Comparison of ENCODE assay signal across 8 cellular contexts in the genomic region with DNA sequence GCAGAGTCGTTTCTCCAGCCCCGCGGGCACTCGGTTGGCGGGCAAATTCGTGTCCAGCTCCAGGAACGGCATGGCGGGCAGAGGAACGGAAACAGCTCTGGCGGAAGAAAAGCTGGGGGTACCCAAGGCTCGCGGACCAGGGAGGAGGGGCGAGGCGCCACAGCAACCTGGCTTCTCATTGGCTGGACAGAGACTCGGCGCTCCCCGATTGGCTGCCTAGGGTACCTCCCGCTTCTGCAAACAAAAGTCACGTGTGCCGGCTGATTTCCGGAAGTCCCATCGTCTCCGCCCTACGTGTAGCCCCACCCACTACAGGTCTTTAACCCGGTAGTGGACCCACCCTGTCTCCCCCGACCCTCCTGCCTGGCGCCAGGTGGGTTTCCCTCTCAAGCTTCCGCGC. TPM values are rescaled to one million over a fixed set of nuclear protein-coding genes. Genes with fewer than 3 reads are reported as not detected.
DNase-seq lines count a peak whose midpoint lies in the region; ATAC-seq and TF ChIP-seq lines count a peak whose summit lies in the region.
"Not testable (repeated sequence)": the region's sequence is repeated elsewhere in the genome, so short reads cannot be mapped to it uniquely, and the experiment has no call there.

A gene (minus strand): TSS at position 99 of the 400 bp plus-strand sequence. CDS start 27 bp downstream, at position 72.

- H2AK9ac ChIP-seq in IMR-90 (replicated peaks; ENCODE audit: low read depth, low read length, poor library complexity) = not testable (repeated sequence)

- H3K4ac ChIP-seq in IMR-90 (ENCODE audit: low read depth, low read length) = not testable (repeated sequence)

- TF ChIP-seq CTCF in Calu3 (IDR thresholded peaks at IDR 0.05; ENCODE audit: unreplicated experiment); IMR-90 (conservative IDR thresholded peaks at IDR 0.05; ENCODE audit: low read depth, low read length); esophagus muscularis mucosa (IDR thresholded peaks at IDR 0.05): not testable (repeated sequence)

- not testable (repeated sequence) for H4K20me1 ChIP-seq in IMR-90 (ENCODE audit: insufficient read depth, low read length)

- not testable (repeated sequence) for H3K4me2 ChIP-seq in IMR-90 (ENCODE audit: low read depth, low read length)

- H3K4me1 ChIP-seq in IMR-90 (ENCODE audit: control insufficient read depth, insufficient read depth, low read length) = not testable (repeated sequence)
- H3K4me1 ChIP-seq in esophagus muscularis mucosa = peaks cover 0 to 18% (median 12%) of the 10 kb centered on the region in 4 donors

- H3K27me3 Mint-ChIP-seq in Calu3 (ENCODE audit: unreplicated experiment); activated T-cell treated with anti-CD3 and anti-CD28 coated beads, Interleukin-2, amount 50 U/mL, for 72 hours (ENCODE audit: low read depth); stimulated activated naive B cell treated with anti-CD40 and anti-IgM and Interleukin-4, amounts not matched to agents 10 μg/mL and 1 μg/mL and 100 μg/mL, for 72 hours: not testable (repeated sequence)

- not testable (repeated sequence) for H4K5ac ChIP-seq in IMR-90 (ENCODE audit: low read depth, low read length)

- not testable (repeated sequence) for H2AK5ac ChIP-seq in IMR-90 (ENCODE audit: low read depth, low read length)

- not testable (repeated sequence) for H3K18ac ChIP-seq in IMR-90 (ENCODE audit: low read depth, low read length)

- H3K36me3 ChIP-seq in IMR-90 (ENCODE audit: control insufficient read depth, insufficient read depth, low read length) (peaks cover 17% of the 10 kb centered on the region), esophagus muscularis mucosa (peaks cover 15 to 27% (median 26%) of the 10 kb centered on the region in 4 donors)

- dilution Hi-C loops in IMR-90 (cut with HindIII; ENCODE audit: low sequenced_read_pairs, unreplicated experiment) = not testable (repeated sequence)

- not testable (repeated sequence) for H3K56ac ChIP-seq in IMR-90 (ENCODE audit: extremely low read depth, insufficient read depth, low read length)

- CTCF ChIA-PET in Calu3 (lab: Charles Lee); IMR-90 (lab: Yijun Ruan, JAX): not testable (repeated sequence)

- H3K23ac ChIP-seq in IMR-90 (ENCODE audit: low read depth, low read length) = not testable (repeated sequence)

- not testable (repeated sequence) for H3K9me1 ChIP-seq in IMR-90 (ENCODE audit: insufficient read depth, low read length)

- H3K4me3 ChIP-seq in IMR-90 (ENCODE audit: insufficient read depth, low read depth, low read length) = not testable (repeated sequence)
- H3K4me3 ChIP-seq in esophagus muscularis mucosa = peak within 1 kb of the TSS in 1 of 4 donors; percentile 24

- H4K91ac ChIP-seq in IMR-90 (ENCODE audit: insufficient read depth, low read depth, low read length) = not testable (repeated sequence)

- not testable (repeated sequence) for H2AFZ ChIP-seq in IMR-90 (replicated peaks; ENCODE audit: low read length, poor library complexity)

- not testable (repeated sequence) for H2BK120ac ChIP-seq in IMR-90 (ENCODE audit: low read depth, low read length)

- not testable (repeated sequence) for H3K27ac Mint-ChIP-seq in Calu3 (ENCODE audit: unreplicated experiment); activated T-cell treated with anti-CD3 and anti-CD28 coated beads, Interleukin-2, amount 50 U/mL, for 72 hours; stimulated activated naive B cell treated with anti-CD40 and anti-IgM and Interleukin-4, amounts not matched to agents 10 μg/mL and 1 μg/mL and 100 μg/mL, for 72 hours

- not testable (repeated sequence) for H3K4me3 Mint-ChIP-seq in Calu3 (ENCODE audit: low read depth, unreplicated experiment); activated T-cell treated with anti-CD3 and anti-CD28 coated beads, Interleukin-2, amount 50 U/mL, for 72 hours; stimulated activated naive B cell treated with anti-CD40 and anti-IgM and Interleukin-4, amounts not matched to agents 10 μg/mL and 1 μg/mL and 100 μg/mL, for 72 hours

- H3K4me1 Mint-ChIP-seq in Calu3 (ENCODE audit: low read depth, unreplicated experiment) = peaks cover 23% of the 10 kb centered on the region
- peaks cover 23% of the 10 kb centered on the region for H3K4me1 Mint-ChIP-seq in activated T-cell treated with anti-CD3 and anti-CD28 coated beads, Interleukin-2, amount 50 U/mL, for 72 hours (ENCODE audit: low read depth)
- H3K4me1 Mint-ChIP-seq in stimulated activated naive B cell treated with anti-CD40 and anti-IgM and Interleukin-4, amounts not matched to agents 10 μg/mL and 1 μg/mL and 100 μg/mL, for 72 hours = peaks cover 13 to 23% of the 10 kb centered on the region in 2 donors

- BruUV-seq in Calu3 (replicated peaks; lab: Mats Ljungman, UMichigan); IMR-90 (replicated peaks; lab: Mats Ljungman, UMichigan): not testable (repeated sequence)

- not testable (repeated sequence) for H2BK15ac ChIP-seq in IMR-90 (ENCODE audit: low read depth, low read length)

- H3K36me3 Mint-ChIP-seq in Calu3 (ENCODE audit: insufficient read depth, unreplicated experiment) = peaks cover 22% of the 10 kb centered on the region
- H3K36me3 Mint-ChIP-seq in activated T-cell treated with anti-CD3 and anti-CD28 coated beads, Interleukin-2, amount 50 U/mL, for 72 hours (ENCODE audit: insufficient read depth in 2 of 2) = peaks cover 6 to 11% of the 10 kb centered on the region in 2 donors
- peaks cover 18 to 26% of the 10 kb centered on the region in 2 donors for H3K36me3 Mint-ChIP-seq in stimulated activated naive B cell treated with anti-CD40 and anti-IgM and Interleukin-4, amounts not matched to agents 10 μg/mL and 1 μg/mL and 100 μg/mL, for 72 hours

- not testable (repeated sequence) for H4K8ac ChIP-seq in IMR-90 (ENCODE audit: low read depth in 2 of 2, low read length in 2 of 2)

- POLR2A ChIA-PET in IMR-90 (lab: Charles Lee; ENCODE audit: unreplicated experiment) = not testable (repeated sequence)

- in situ Hi-C loops in IMR-90 (cut with MboI; ENCODE audit: low sequenced_read_pairs) = not testable (repeated sequence)

- H2BK5ac ChIP-seq in IMR-90 (ENCODE audit: low read depth, low read length, poor library complexity, severe bottlenecking) = not testable (repeated sequence)

- DNase-seq in Calu3; IMR-90; activated T-cell treated with anti-CD3 and anti-CD28 coated beads, Interleukin-2, amount 50 U/mL, for 72 hours; esophagus muscularis mucosa (ENCODE audit: extremely low spot score); lung microvascular endothelial cell (ENCODE audit: low read depth in 2 of 2); stimulated activated naive B cell treated with anti-CD40 and anti-IgM and Interleukin-4, amounts not matched to agents 10 μg/mL and 1 μg/mL and 100 μg/mL, for 72 hours: not testable (repeated sequence)

- peak; percentile 88 for ATAC-seq in GM21360 (IDR thresholded peaks at IDR 0.05; ENCODE audit: unreplicated experiment)
- peak; percentile 80 for ATAC-seq in HG02938 (IDR thresholded peaks at IDR 0.05; ENCODE audit: unreplicated experiment)
- ATAC-seq in IMR-90 (ENCODE audit: low read depth) = peak; percentile 95
- peak; percentile 94 to 98 for ATAC-seq in activated T-cell treated with anti-CD3 and anti-CD28 coated beads, Interleukin-2, amount 50 U/mL, for 72 hours (replicated peaks in 1 of 2)
- ATAC-seq in stimulated activated naive B cell treated with anti-CD40 and anti-IgM and Interleukin-4, amounts not matched to agents 10 μg/mL and 1 μg/mL and 100 μg/mL, for 72 hours (replicated peaks) = peak; percentile 95 to 97

- not testable (repeated sequence) for TF ChIP-seq RAD21 in IMR-90 (IDR thresholded peaks at IDR 0.05; ENCODE audit: low read length)

- not testable (repeated sequence) for H2BK20ac ChIP-seq in IMR-90 (ENCODE audit: low read depth, low read length)

- TF ChIP-seq POLR2A in IMR-90 (IDR thresholded peaks at IDR 0.05; ENCODE audit: low read depth, low read length); esophagus muscularis mucosa (IDR thresholded peaks at IDR 0.05; ENCODE audit: low read depth): not testable (repeated sequence)

- WGBS in IMR-90 (ENCODE audit: extremely low coverage in 2 of 2, insufficient read length in 1 of 2), 2 experiments = no CpG with 5 or more reads among the region's 29 CpGs
- WGBS in esophagus muscularis mucosa = no CpG with 5 or more reads among the region's 29 CpGs

- H3K27ac ChIP-seq in IMR-90 (ENCODE audit: insufficient read depth, low read length); esophagus muscularis mucosa (replicated peaks in 1 of 4): not testable (repeated sequence)

- not testable (repeated sequence) for H3K27me3 ChIP-seq in IMR-90 (ENCODE audit: control insufficient read depth, insufficient read depth, low read length); esophagus muscularis mucosa

- not testable (repeated sequence) for TF ChIP-seq EP300 in esophagus muscularis mucosa (IDR thresholded peaks at IDR 0.05)

- H3K9me3 Mint-ChIP-seq in Calu3 (ENCODE audit: low read depth, unreplicated experiment); activated T-cell treated with anti-CD3 and anti-CD28 coated beads, Interleukin-2, amount 50 U/mL, for 72 hours; stimulated activated naive B cell treated with anti-CD40 and anti-IgM and Interleukin-4, amounts not matched to agents 10 μg/mL and 1 μg/mL and 100 μg/mL, for 72 hours: not testable (repeated sequence)

- H3K79me1 ChIP-seq in IMR-90 (ENCODE audit: low read depth in 1 of 2, low read length in 2 of 2) = peaks cover 9 to 18% of the 10 kb centered on the region in 2 experiments

- not testable (repeated sequence) for H3K9me3 ChIP-seq in IMR-90 (ENCODE audit: control insufficient read depth, insufficient read depth, low read length); esophagus muscularis mucosa

- not testable (repeated sequence) for H3K9ac ChIP-seq in IMR-90 (ENCODE audit: low read depth, low read length)

- H3K14ac ChIP-seq in IMR-90 (replicated peaks; ENCODE audit: low read depth, low read length) = not testable (repeated sequence)

- intact Hi-C loops in Calu3 (cut with micrococcal nuclease; ENCODE audit: unreplicated experiment); IMR-90 (cut with micrococcal nuclease): not testable (repeated sequence)
- intact Hi-C loops in esophagus muscularis mucosa (cut with DNase I) = loop anchor here (5.0 kb wide), 1 partner anchor 47 kb away; no protein-coding TSS in a partner anchor

RNA-seq across cellular contexts. Expression of the gene that starts here (rescaled TPM):
- total RNA-seq in Calu3 (2022) = 101 and 115 TPM in 2 replicates
- 54.8 and 58.9 TPM in 2 replicates for total RNA-seq in IMR-90 (2012; rRNA removed)
- polyA plus RNA-seq in IMR-90 (2012; rRNA removed) = 151 and 221 TPM in 2 replicates
- polyA plus RNA-seq in IMR-90 (2012; cell fraction: cytosol; rRNA removed) = 150 and 244 TPM in 2 replicates
- 63.2 and 108 TPM in 2 replicates for polyA plus RNA-seq in IMR-90 (2012; cell fraction: nucleus; rRNA removed; ENCODE audit: low replicate concordance)
- 10 to 100 TPM; 74.6 to 89.4 TPM for total RNA-seq in activated T-cell treated with anti-CD3 and anti-CD28 coated beads, Interleukin-2, amount 50 U/mL, for 72 hours
- total RNA-seq in esophagus muscularis mucosa = 100 to 1,000 TPM; 107 to 184 (median 153) TPM
- total RNA-seq in lung microvascular endothelial cell = 106 and 113 TPM in 2 replicates
